Comparison of ENCODE assay signal across 1 cellular context in genomic region chr1:152034654-152035405, GRCh38.
TF ChIP-seq lines count a peak whose summit lies in the region.

No MANE protein-coding gene starts in this region.

TF ChIP-seq in K562, 482 proteins besides CTCF, POLR2A, EP300 and RAD21 (continued from another document and continues in another):
- TF ChIP-seq ZBTB2 (IDR thresholded peaks at IDR 0.05) (no peak), RCOR1 (IDR thresholded peaks at IDR 0.05; ENCODE audit: borderline replicate concordance in 1 of 2, low read depth in 2 of 2, low read length in 2 of 2) (peak in 1 of 2 experiments; percentile 60; a peak in 2 of 4 replicates), MCM3 (IDR thresholded peaks at IDR 0.05) (no peak), CCAR2 (IDR thresholded peaks at IDR 0.05; ENCODE audit: low read depth, low read length) (no peak), HNRNPUL1 (IDR thresholded peaks at IDR 0.05; ENCODE audit: low read length) (no peak), YBX1 (IDR thresholded peaks at IDR 0.05) (no peak), ZNF444 (CRISPR knock-in tag; IDR thresholded peaks at IDR 0.05) (no peak), TCF7 (IDR thresholded peaks at IDR 0.05; ENCODE audit: borderline replicate concordance) (no peak; the same call in 1 of the 2 replicates), RBM34 (IDR thresholded peaks at IDR 0.05; ENCODE audit: borderline replicate concordance, insufficient read depth, low read length) (no peak), ZNF197 (CRISPR knock-in tag; IDR thresholded peaks at IDR 0.05; ENCODE audit: low read depth) (no peak), BRF2 (IDR thresholded peaks at IDR 0.05; ENCODE audit: borderline replicate concordance, insufficient read depth, insufficient read length) (no peak), SMARCB1 (IDR thresholded peaks at IDR 0.05; ENCODE audit: insufficient read length, low read depth) (no peak), PHF21A (IDR thresholded peaks at IDR 0.05; ENCODE audit: borderline replicate concordance, low read depth) (no peak), TRIM25 (IDR thresholded peaks at IDR 0.05; ENCODE audit: borderline replicate concordance) (no peak), ARID3A (IDR thresholded peaks at IDR 0.05; ENCODE audit: borderline replicate concordance, low read depth, low read length) (no peak), ZFP36 (IDR thresholded peaks at IDR 0.05; ENCODE audit: low read depth, low read length, partially characterized antibody) (no peak), ZNF398 (CRISPR knock-in tag; IDR thresholded peaks at IDR 0.05) (no peak), NR2F6 (CRISPR knock-in tag; IDR thresholded peaks at IDR 0.05) (no peak), ZBTB26 (CRISPR knock-in tag; IDR thresholded peaks at IDR 0.05) (no peak), ZNF280B (CRISPR knock-in tag; IDR thresholded peaks at IDR 0.05) (no peak), ZNF184 (CRISPR knock-in tag; IDR thresholded peaks at IDR 0.05) (no peak), CBFB (CRISPR knock-in tag; IDR thresholded peaks at IDR 0.05) (no peak), NFYB (IDR thresholded peaks at IDR 0.05; ENCODE audit: extremely low read depth, insufficient read length) (no peak), TBL1XR1 (IDR thresholded peaks at IDR 0.05; ENCODE audit: low read length in 2 of 2) (peak; percentile 32 to 38; a peak in 1 of 4 replicates), E2F8 (IDR thresholded peaks at IDR 0.05; ENCODE audit: low read depth, partially characterized antibody) (no peak), SETDB1 (IDR thresholded peaks at IDR 0.05; ENCODE audit: low read length) (no peak), ZFX (CRISPR knock-in tag; IDR thresholded peaks at IDR 0.05) (0 out of 2 replicates have a peak, but pooled peaks have one; percentile 45), ZBTB8A (IDR thresholded peaks at IDR 0.05; ENCODE audit: partially characterized antibody) (no peak), ETV5 (CRISPR knock-in tag; IDR thresholded peaks at IDR 0.05; ENCODE audit: low read depth) (peak; percentile 19; the same call in 1 of the 2 replicates), MCM7 (IDR thresholded peaks at IDR 0.05) (no peak), ERF (CRISPR knock-in tag; IDR thresholded peaks at IDR 0.05) (no peak), ZNF318 (IDR thresholded peaks at IDR 0.05; ENCODE audit: borderline replicate concordance in 1 of 2, low read depth in 1 of 2) (peak in 1 of 2 experiments; percentile 51; a peak in 2 of 4 replicates), IRF2 (CRISPR knock-in tag; IDR thresholded peaks at IDR 0.05) (no peak), CBX8 (IDR thresholded peaks at IDR 0.05; ENCODE audit: borderline replicate concordance, extremely low read depth, low read depth, low read length, poor library complexity, severe bottlenecking) (no peak), EWSR1 (IDR thresholded peaks at IDR 0.05; ENCODE audit: borderline replicate concordance, low read depth, partially characterized antibody) (no peak)
